8 cellular contexts compared by ENCODE assay signal in the genomic region with DNA sequence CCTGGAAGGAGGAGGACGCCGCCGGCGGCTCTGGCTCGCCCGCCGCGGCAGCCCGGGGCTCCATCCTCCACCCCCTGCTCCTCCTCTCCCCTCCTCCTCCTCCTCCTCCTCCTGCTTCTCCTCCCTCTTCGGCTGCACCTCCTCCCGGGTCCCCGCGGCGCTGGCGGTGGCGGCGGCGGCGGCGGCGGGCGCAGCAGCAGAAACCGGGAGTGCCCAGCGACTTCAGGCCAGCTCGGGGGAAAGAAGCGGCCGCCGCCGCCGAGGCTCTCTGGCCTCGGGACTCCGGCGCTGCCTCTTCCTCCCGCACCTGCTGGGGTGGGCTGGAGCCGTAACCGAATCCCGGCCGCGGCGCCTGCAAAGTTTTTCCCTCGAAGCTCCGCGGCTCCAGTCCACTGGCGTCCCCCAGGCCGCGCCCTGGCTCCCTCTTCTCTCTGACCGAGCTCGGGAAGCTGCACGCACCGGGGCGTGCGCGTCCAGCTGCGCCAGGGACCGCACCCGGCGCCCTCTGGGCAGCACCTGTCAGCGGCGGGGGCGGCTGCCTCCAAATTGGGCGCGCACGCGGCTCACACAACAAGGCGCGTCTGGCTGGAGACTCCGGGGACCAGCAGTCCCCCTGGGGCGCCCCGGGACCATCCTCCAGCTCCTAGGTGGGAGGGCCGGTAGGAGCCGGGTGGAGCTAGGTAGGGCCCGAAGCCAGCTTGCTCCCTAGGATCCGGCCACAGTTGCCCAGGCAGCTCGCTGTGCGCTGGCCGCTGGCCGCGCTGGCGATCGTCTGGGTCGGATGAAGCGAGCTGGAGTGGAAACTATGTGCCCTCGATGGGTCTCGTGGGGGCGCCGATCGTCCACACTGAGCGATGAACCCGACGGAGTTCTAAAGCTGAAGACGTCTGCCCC. TPM values are rescaled to one million over a fixed set of nuclear protein-coding genes. Genes with fewer than 3 reads are reported as not detected.
DNase-seq lines count a peak whose midpoint lies in the region; ATAC-seq and TF ChIP-seq lines count a peak whose summit lies in the region.

A gene (minus strand): TSS at position 583 of the 894 bp plus-strand sequence.

- no peaks in the 10 kb centered on the region for H3K27me3 ChIP-seq in SJCRH30
- peaks cover 4 to 27% (median 9%) of the 10 kb centered on the region in 4 donors for H3K27me3 ChIP-seq in liver (ENCODE audit: control insufficient read depth in 4 of 4, insufficient read depth in 4 of 4, low read length in 3 of 4)
- H3K27me3 ChIP-seq in stomach smooth muscle (ENCODE audit: control insufficient read depth in 1 of 2, insufficient read depth in 2 of 2, low read length in 2 of 2) = peaks cover 26 to 42% of the 10 kb centered on the region in 2 donors

- H3K9me3 ChIP-seq in SJCRH30 (replicated peaks) = no peaks in the 10 kb centered on the region
- no peaks in the 10 kb centered on the region for H3K9me3 ChIP-seq in liver (ENCODE audit: control insufficient read depth in 4 of 4, low read length in 3 of 4)
- H3K9me3 ChIP-seq in stomach smooth muscle (ENCODE audit: control insufficient read depth in 2 of 2, low read length in 2 of 2) = no peaks in the 10 kb centered on the region

- H3K4me3 ChIP-seq in AG09309 (ENCODE audit: control insufficient read depth, low read depth, low read length) (peak within 1 kb of the TSS; percentile 47), SJCRH30 (peak within 1 kb of the TSS; percentile 63), coronary artery (peak within 1 kb of the TSS; percentile 72), liver (ENCODE audit: low read depth in 1 of 3, low read length in 3 of 3) (peak within 1 kb of the TSS; percentile 35 to 86 (median 61)), stomach smooth muscle (ENCODE audit: low read length in 2 of 2) (peak within 1 kb of the TSS; percentile 60 to 71)

- no peak for TF ChIP-seq RAD21 in liver (IDR thresholded peaks at IDR 0.05)

- H3K9ac ChIP-seq in liver (ENCODE audit: low read depth in 1 of 2, low read length in 2 of 2) (no peak within 1 kb of the TSS), stomach smooth muscle (ENCODE audit: low read length in 2 of 2) (no peak within 1 kb of the TSS)

- WGBS in liver = 1% methylated on average over 91 of the region's 91 CpGs

- DNase-seq in AG09309 (ENCODE audit: low read depth) = no peak
- peak; percentile 61 to 68 for DNase-seq in SJCRH30
- DNase-seq in coronary artery (ENCODE audit: low spot score) = no peak
- DNase-seq in T-helper 9 cell = no peak

- H3K36me3 ChIP-seq in SJCRH30 (no peaks in the 10 kb centered on the region), liver (ENCODE audit: control insufficient read depth in 4 of 4, insufficient read depth in 3 of 4, low read depth in 1 of 4, low read length in 3 of 4) (no peaks in the 10 kb centered on the region), stomach smooth muscle (ENCODE audit: control insufficient read depth in 2 of 2, insufficient read depth in 2 of 2, low read length in 2 of 2) (no peaks in the 10 kb centered on the region)

- H3K27ac ChIP-seq in SJCRH30 = peak within 1 kb of the TSS; percentile 18; the same call in 1 of the 2 replicates
- H3K27ac ChIP-seq in coronary artery = no peak within 1 kb of the TSS
- H3K27ac ChIP-seq in liver (ENCODE audit: low read depth in 1 of 2, low read length in 2 of 2) = no peak within 1 kb of the TSS
- H3K27ac ChIP-seq in stomach smooth muscle (ENCODE audit: low read length) = no peak within 1 kb of the TSS

- ATAC-seq in GM18502 (IDR thresholded peaks at IDR 0.05; ENCODE audit: poor library complexity, unreplicated experiment) (peak; percentile 37), HG03354 (IDR thresholded peaks at IDR 0.05; ENCODE audit: poor library complexity, severe bottlenecking, unreplicated experiment) (peak; percentile 42)

- TF ChIP-seq CTCF in AG09309 (IDR thresholded peaks at IDR 0.05; ENCODE audit: control insufficient read depth, insufficient read depth, low read depth, low read length, missing control alignments) (no peak), coronary artery (IDR thresholded peaks at IDR 0.05) (no peak), liver (IDR thresholded peaks at IDR 0.05; ENCODE audit: low read depth, low read length, missing input control) (no peak)

- peaks cover 4% of the 10 kb centered on the region; the same call in 1 of the 2 replicates for H3K4me1 ChIP-seq in SJCRH30
- peaks cover 15 to 20% (median 17%) of the 10 kb centered on the region in 4 donors for H3K4me1 ChIP-seq in liver (ENCODE audit: control insufficient read depth in 4 of 4, insufficient read depth in 4 of 4, low read length in 3 of 4)
- peaks cover 13% of the 10 kb centered on the region for H3K4me1 ChIP-seq in stomach smooth muscle (ENCODE audit: control insufficient read depth, insufficient read depth, low read length)

TF ChIP-seq in liver, 16 proteins besides CTCF, POLR2A, EP300 and RAD21:
- TF ChIP-seq SP1 (IDR thresholded peaks at IDR 0.05) = no peak
- TF ChIP-seq GABPA (IDR thresholded peaks at IDR 0.05 in 1 of 2, conservative IDR thresholded peaks at IDR 0.05 in 1 of 2) = no peak
- TF ChIP-seq, protein P1, sequence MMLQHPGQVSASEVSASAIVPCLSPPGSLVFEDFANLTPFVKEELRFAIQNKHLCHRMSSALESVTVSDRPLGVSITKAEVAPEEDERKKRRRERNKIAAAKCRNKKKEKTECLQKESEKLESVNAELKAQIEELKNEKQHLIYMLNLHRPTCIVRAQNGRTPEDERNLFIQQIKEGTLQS (IDR thresholded peaks at IDR 0.05) = no peak
- no peak for TF ChIP-seq JUND (IDR thresholded peaks at IDR 0.05)
- TF ChIP-seq FOXA1 (IDR thresholded peaks at IDR 0.05) = no peak
- TF ChIP-seq, protein P2, sequence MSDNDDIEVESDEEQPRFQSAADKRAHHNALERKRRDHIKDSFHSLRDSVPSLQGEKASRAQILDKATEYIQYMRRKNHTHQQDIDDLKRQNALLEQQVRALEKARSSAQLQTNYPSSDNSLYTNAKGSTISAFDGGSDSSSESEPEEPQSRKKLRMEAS (IDR thresholded peaks at IDR 0.05) = no peak

RNA-seq across cellular contexts. Expression of the gene that starts here (rescaled TPM):
- 1.7 and 1.8 TPM in 2 replicates for total RNA-seq in SJCRH30 (2014; rRNA removed; shearing (Covaris generic))
- 1 to 10 TPM; 5.7 to 7.6 TPM for total RNA-seq in liver
- polyA plus RNA-seq in liver = 1 to 10 TPM in 1 of 2 donors, under 1 TPM in 1; 0.67 to 3.0 TPM

Comparison
In these comparisons a context has a peak if more than half of its experiments do, and no peak if none do; other contexts are left out.
1. DNase-seq: peak in SJCRH30 (2 of 2); none in AG09309 (single experiment), coronary artery (single experiment) and T-helper 9 cell (single experiment).
2. Peak in every context shown above with its lines, with median percentiles within 50 percentile points of each other: H3K4me3 ChIP-seq.